ENCODE assay signal across 27 cellular contexts in genomic region chr20:37075932-37076685, GRCh38. TPM values are rescaled to one million over a fixed set of nuclear protein-coding genes. Genes with fewer than 3 reads are reported as not detected.
A peak's percentile ranks its signal among the peaks of the same experiment; 100 is the strongest.
DNase-seq lines count a peak whose midpoint lies in the region; ATAC-seq lines count a peak whose summit lies in the region.
"Had no signal": no experiment of that assay in that cellular context is flagged by ENCODE, and none has a peak within 500 bp of the region (broad histone marks: within the 10 kb centered on the region; RNA-seq: fewer than 3 reads in every experiment).

No MANE protein-coding gene starts in this region.

- DNase-seq in DMS53 (lab: John Stamatoyannopoulos, UW): peak; percentile 41
- no peak for DNase-seq in DMS53 treated with DMSO at 0.1 percent for 48 hours (lab: John Stamatoyannopoulos, UW; ENCODE audit: unreplicated experiment)
- DNase-seq in NCI-H146 treated with DMSO at 0.1 percent for 48 hours (lab: John Stamatoyannopoulos, UW; ENCODE audit: unreplicated experiment): peak; percentile 7
- no peak for DNase-seq in central memory CD8-positive, alpha-beta T cell (ENCODE audit: low spot score in 2 of 2)
- DNase-seq in mesenchymal stem cell: peak; percentile 71
- DNase-seq in T-helper 2 cell treated with Interferon-gamma antibody and Interleukin-4, amounts not matched to agents 5 μg/mL and 100 μg/mL, for 36 hours (ENCODE audit: low spot score): no peak
- DNase-seq in activated naive CD4-positive, alpha-beta T cell (lab: John Stamatoyannopoulos, UW): no peak
- DNase-seq: activated CD4-positive, alpha-beta T cell treated with anti-CD3 and anti-CD28 coated beads, Interleukin-2, amount 50 U/mL, for 48 hours; activated CD4-positive, CD25-positive, alpha-beta regulatory T cell treated with anti-CD3 and anti-CD28 coated beads, Interleukin-2, amount 50 U/mL, for 72 hours; activated naive CD4-positive, alpha-beta T cell treated with anti-CD3 and anti-CD28 coated beads for 36 hours; adrenal gland; body of pancreas; CD4-positive, alpha-beta T cell; cerebellar nuclear complex; dorsolateral prefrontal cortex; H7; immature natural killer cell; left ventricle myocardium inferior; NCI-H1694 treated with DMSO at 0.1 percent for 48 hours; NCI-H526; NK-92 treated with Interleukin-12 subunit alpha and Interleukin-12 subunit beta, amount 100 ng/mL, for 24 hours; PC-9; small intestine; stimulated activated naive CD4-positive, alpha-beta T cell had no signal

- H4K8ac ChIP-seq in mesenchymal stem cell (ENCODE audit: low read length): no peak overlapping the region

- H3K9ac ChIP-seq in mesenchymal stem cell (ENCODE audit: low read length): no peak overlapping the region

- no peak overlapping the region for H3K14ac ChIP-seq in mesenchymal stem cell (ENCODE audit: low read length in 2 of 2)

- no peaks in the 10 kb centered on the region for H3K9me3 ChIP-seq in mesenchymal stem cell (ENCODE audit: control insufficient read depth, low read length)
- H3K9me3 ChIP-seq: adrenal gland, body of pancreas had no signal

- no peak overlapping the region for H3K4me2 ChIP-seq in mesenchymal stem cell (ENCODE audit: low read length, poor library complexity, severe bottlenecking)
- H3K4me2 ChIP-seq: PC-9 had no signal

- H2BK12ac ChIP-seq in mesenchymal stem cell (ENCODE audit: low read length in 2 of 2): no peak overlapping the region

- no peak overlapping the region for H3K4me3 Mint-ChIP-seq in central memory CD8-positive, alpha-beta T cell
- no peak overlapping the region for H3K4me3 Mint-ChIP-seq in T-helper 2 cell treated with Interferon-gamma antibody and Interleukin-4, amounts not matched to agents 5 μg/mL and 100 μg/mL, for 36 hours
- H3K4me3 Mint-ChIP-seq: activated naive CD4-positive, alpha-beta T cell treated with anti-CD3 and anti-CD28 coated beads for 36 hours; CD4-positive, alpha-beta T cell; immature natural killer cell had no signal

- no peaks in the 10 kb centered on the region for H3K36me3 ChIP-seq in mesenchymal stem cell (ENCODE audit: control insufficient read depth in 1 of 2, insufficient read depth in 2 of 2, low read depth in 1 of 2, low read length in 2 of 2)
- H3K36me3 ChIP-seq: adrenal gland had no signal

- peaks cover 25% of the 10 kb centered on the region for H3K4me1 Mint-ChIP-seq in central memory CD8-positive, alpha-beta T cell
- peaks cover 41% of the 10 kb centered on the region for H3K4me1 Mint-ChIP-seq in T-helper 2 cell treated with Interferon-gamma antibody and Interleukin-4, amounts not matched to agents 5 μg/mL and 100 μg/mL, for 36 hours (ENCODE audit: low read depth)

- peaks cover 17% of the 10 kb centered on the region for H3K79me1 ChIP-seq in mesenchymal stem cell (replicated peaks; ENCODE audit: low read length, poor library complexity, severe bottlenecking)

- no peak overlapping the region for H2AK5ac ChIP-seq in mesenchymal stem cell (ENCODE audit: low read length, severe bottlenecking)

- no peak overlapping the region for H3K4ac ChIP-seq in mesenchymal stem cell (ENCODE audit: low read depth in 1 of 2, low read length in 2 of 2)

- H3K4me1 ChIP-seq in mesenchymal stem cell (ENCODE audit: control insufficient read depth, insufficient read depth, low read depth, low read length): peaks cover 3% of the 10 kb centered on the region
- H3K4me1 ChIP-seq: adrenal gland, body of pancreas had no signal

- H2BK5ac ChIP-seq in mesenchymal stem cell (ENCODE audit: low read depth, low read length, poor library complexity, severe bottlenecking): no peak overlapping the region

- H2BK15ac ChIP-seq in mesenchymal stem cell (ENCODE audit: low read depth, poor library complexity, severe bottlenecking): no peak overlapping the region

- no peaks in the 10 kb centered on the region for H3K27me3 ChIP-seq in mesenchymal stem cell (ENCODE audit: control insufficient read depth in 1 of 2, insufficient read depth in 1 of 2, low read length in 2 of 2)
- H3K27me3 ChIP-seq: adrenal gland, body of pancreas, dorsolateral prefrontal cortex had no signal

- no peaks in the 10 kb centered on the region for H3K9me3 Mint-ChIP-seq in central memory CD8-positive, alpha-beta T cell
- H3K9me3 Mint-ChIP-seq in T-helper 2 cell treated with Interferon-gamma antibody and Interleukin-4, amounts not matched to agents 5 μg/mL and 100 μg/mL, for 36 hours: peaks cover 6% of the 10 kb centered on the region
- H3K9me3 Mint-ChIP-seq: CD4-positive, alpha-beta T cell; immature natural killer cell had no signal

- H3K27ac Mint-ChIP-seq in central memory CD8-positive, alpha-beta T cell (ENCODE audit: low read depth): peak overlapping the region; percentile 59
- H3K27ac Mint-ChIP-seq in T-helper 2 cell treated with Interferon-gamma antibody and Interleukin-4, amounts not matched to agents 5 μg/mL and 100 μg/mL, for 36 hours: no peak overlapping the region
- H3K27ac Mint-ChIP-seq: activated naive CD4-positive, alpha-beta T cell treated with anti-CD3 and anti-CD28 coated beads for 36 hours; CD4-positive, alpha-beta T cell had no signal

- no peak overlapping the region for H3K18ac ChIP-seq in mesenchymal stem cell (ENCODE audit: low read depth in 1 of 2, low read length in 2 of 2)

- H2BK120ac ChIP-seq in mesenchymal stem cell (ENCODE audit: low read depth, low read length): no peak overlapping the region

- H3K36me3 Mint-ChIP-seq in central memory CD8-positive, alpha-beta T cell (ENCODE audit: insufficient read depth): peaks cover 2% of the 10 kb centered on the region
- peaks cover 69% of the 10 kb centered on the region for H3K36me3 Mint-ChIP-seq in T-helper 2 cell treated with Interferon-gamma antibody and Interleukin-4, amounts not matched to agents 5 μg/mL and 100 μg/mL, for 36 hours (ENCODE audit: low read depth)

- no peak for ATAC-seq in central memory CD8-positive, alpha-beta T cell (replicated peaks; ENCODE audit: extremely low read depth, poor library complexity, severe bottlenecking)
- no peak for ATAC-seq in HG03108 (IDR thresholded peaks at IDR 0.05; ENCODE audit: unreplicated experiment)
- ATAC-seq: body of pancreas, Right ventricle myocardium inferior had no signal

- 67% methylated on average over 2 of the region's 3 CpGs for WGBS in mesenchymal stem cell

- no peak overlapping the region for H4K91ac ChIP-seq in mesenchymal stem cell (ENCODE audit: low read length)

- H3K27me3 Mint-ChIP-seq in central memory CD8-positive, alpha-beta T cell: no peaks in the 10 kb centered on the region
- H3K27me3 Mint-ChIP-seq in T-helper 2 cell treated with Interferon-gamma antibody and Interleukin-4, amounts not matched to agents 5 μg/mL and 100 μg/mL, for 36 hours (ENCODE audit: low read depth): no peaks in the 10 kb centered on the region
- H3K27me3 Mint-ChIP-seq: CD4-positive, alpha-beta T cell had no signal

- H3K4me3 ChIP-seq in mesenchymal stem cell (ENCODE audit: insufficient read depth in 1 of 2, low read depth in 1 of 2, low read length in 2 of 2): no peak overlapping the region
- H3K4me3 ChIP-seq: adrenal gland, body of pancreas, dorsolateral prefrontal cortex, left ventricle myocardium inferior, PC-9 had no signal

- no peak overlapping the region for H3K23ac ChIP-seq in mesenchymal stem cell (ENCODE audit: low read length in 2 of 2)

- H3K27ac ChIP-seq in mesenchymal stem cell (ENCODE audit: low read length, poor library complexity, severe bottlenecking): no peak overlapping the region
- H3K27ac ChIP-seq: 22Rv1, adrenal gland, body of pancreas, dorsolateral prefrontal cortex, left ventricle myocardium inferior, PC-9 had no signal

- no peak overlapping the region for H2AFZ ChIP-seq in mesenchymal stem cell (ENCODE audit: low read depth, low read length)
- H2AFZ ChIP-seq: PC-9 had no signal

RNA-seq across cellular contexts. Expression of gene RBL1, which starts 19.7 kb away (rescaled TPM):
- polyA plus RNA-seq in mesenchymal stem cell (2013, experiment 1 of 2): 2.4 TPM
- polyA plus RNA-seq in mesenchymal stem cell (2013, experiment 2 of 2): 2.1 TPM

Comparison
In these comparisons a context has a peak if more than half of its experiments do, and no peak if none do; other contexts are left out.
1. DNase-seq: peak in DMS53 (single experiment), NCI-H146 treated with DMSO at 0.1 percent for 48 hours (single experiment) and mesenchymal stem cell (single experiment); none in DMS53 treated with DMSO at 0.1 percent for 48 hours (single experiment), central memory CD8-positive, alpha-beta T cell (0 of 2), T-helper 2 cell treated with Interferon-gamma antibody and Interleukin-4, amounts not matched to agents 5 μg/mL and 100 μg/mL, for 36 hours (single experiment) and activated naive CD4-positive, alpha-beta T cell (0 of 4).